Comparison of ENCODE assay signal across 9 cellular contexts in the genomic region with DNA sequence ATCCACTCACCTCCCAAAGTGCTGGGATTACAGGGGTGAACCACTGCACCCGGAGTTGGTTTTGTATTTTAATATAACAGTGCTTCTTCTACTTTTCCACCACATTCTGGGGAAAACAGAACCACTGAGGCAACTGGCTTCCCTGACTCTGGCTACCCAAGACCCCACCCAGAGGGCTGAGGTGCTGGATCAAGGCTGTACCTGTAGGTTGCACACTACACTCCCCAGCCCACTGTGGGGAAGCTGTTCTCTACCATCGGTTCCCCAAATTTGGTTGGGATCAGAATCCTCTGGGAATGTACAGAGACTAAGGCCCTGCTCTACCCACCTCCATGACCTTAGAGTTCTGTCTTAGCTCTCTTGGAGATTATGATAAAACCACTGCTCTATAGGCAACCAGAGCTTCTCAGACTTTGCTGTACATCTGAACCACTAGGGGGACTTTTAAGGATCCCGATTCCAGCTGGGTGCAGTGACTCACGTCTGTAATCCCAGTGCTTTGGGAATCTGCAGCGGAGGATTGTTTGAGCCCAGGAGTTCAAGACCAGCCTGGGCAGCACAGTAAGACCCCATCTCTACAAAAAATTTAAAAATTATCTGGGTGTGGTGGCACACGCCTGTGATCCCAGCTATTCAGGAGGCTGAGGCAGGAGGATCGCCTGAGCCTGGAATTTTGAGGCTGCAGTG. TPM values are rescaled to one million over a fixed set of nuclear protein-coding genes. Genes with fewer than 3 reads are reported as not detected.
DNase-seq lines count a peak whose midpoint lies in the region; ATAC-seq, FAIRE-seq and TF ChIP-seq lines count a peak whose summit lies in the region.
"Had no signal": no experiment of that assay in that cellular context is flagged by ENCODE, and none has a peak within 500 bp of the region (broad histone marks: within the 10 kb centered on the region; RNA-seq: fewer than 3 reads in every experiment).

No MANE protein-coding gene starts in this region.

- no peaks in the 10 kb centered on the region for H3K27me3 ChIP-seq in WERI-Rb-1 (ENCODE audit: insufficient read depth, low read depth, severe bottlenecking)

- DNase-seq in D721Med (ENCODE audit: insufficient read length, low spot score): no peak
- peak; percentile 67 for DNase-seq in HuH-7 (ENCODE audit: low spot score)
- peak; percentile 53 for DNase-seq in WERI-Rb-1
- DNase-seq in kidney tubule cell (ENCODE audit: low spot score): peak; percentile 17
- no peak for DNase-seq in D341Med (ENCODE audit: low spot score)
- no peak for DNase-seq in activated CD8-positive, alpha-beta memory T cell treated with anti-CD3 and anti-CD28 coated beads, Interleukin-2, amount 50 U/mL, for 4 hours
- DNase-seq in cardiac septum (ENCODE audit: low spot score): no peak
- DNase-seq: activated CD4-positive, alpha-beta T cell treated with anti-CD3 and anti-CD28 coated beads for 48 hours had no signal

- no peak overlapping the region for H3K27ac ChIP-seq in WERI-Rb-1

- no peak for FAIRE-seq in D721Med (lab: Jason Lieb, UNC)

- intact Hi-C loops in cardiac septum (cut with DNase I): no loop called here

- H3K9me3 ChIP-seq in WERI-Rb-1 (ENCODE audit: severe bottlenecking): no peaks in the 10 kb centered on the region

- no peak for ATAC-seq in HG02759 (IDR thresholded peaks at IDR 0.05; ENCODE audit: unreplicated experiment)

- no peak overlapping the region for H3K4me3 ChIP-seq in WERI-Rb-1 (ENCODE audit: low read depth, low read length)

- peaks cover 30% of the 10 kb centered on the region for H3K36me3 ChIP-seq in WERI-Rb-1

- TF ChIP-seq CTCF in D721Med (IDR thresholded peaks at IDR 0.05; ENCODE audit: insufficient read depth, missing control alignments) (peak; percentile 28), WERI-Rb-1 (IDR thresholded peaks at IDR 0.05; ENCODE audit: low read depth, low read length) (peak; percentile 50)

RNA-seq across cellular contexts. Expression of gene GNG4, which starts 51.6 kb away (rescaled TPM):
- 0.24 TPM for total RNA-seq in cardiac septum

Comparison
In these comparisons a context has a peak if more than half of its experiments do, and no peak if none do; other contexts are left out.
1. DNase-seq: peak in HuH-7 (single experiment), WERI-Rb-1 (single experiment) and kidney tubule cell (single experiment); none in D721Med (single experiment), D341Med (single experiment), activated CD8-positive, alpha-beta memory T cell treated with anti-CD3 and anti-CD28 coated beads, Interleukin-2, amount 50 U/mL, for 4 hours (single experiment) and cardiac septum (single experiment).